In genomic region chr3:107117922-107118576, GRCh38 we compare ENCODE assay signal across 8 cellular contexts.
DNase-seq lines count a peak whose midpoint lies in the region; ATAC-seq lines count a peak whose summit lies in the region.

No MANE protein-coding gene starts in this region.

- H3K4me1 ChIP-seq in adipocyte (ENCODE audit: control insufficient read depth, insufficient read depth, low read length) = peaks cover 14% of the 10 kb centered on the region

- H3K9me3 ChIP-seq in adipocyte (ENCODE audit: control insufficient read depth, low read length) = no peaks in the 10 kb centered on the region
- no peaks in the 10 kb centered on the region for H3K9me3 ChIP-seq in T-helper 17 cell (ENCODE audit: control insufficient read depth, low read length, poor library complexity, severe bottlenecking)

- no peaks in the 10 kb centered on the region for H3K4me1 Mint-ChIP-seq in T-helper 17 cell

- peak overlapping the region; percentile 82 for H3K9ac ChIP-seq in adipocyte (ENCODE audit: low read length)

- H3K36me3 ChIP-seq in adipocyte (ENCODE audit: control insufficient read depth, insufficient read depth, low read length, severe bottlenecking) = no peaks in the 10 kb centered on the region

- H3K27me3 ChIP-seq in adipocyte (replicated peaks; ENCODE audit: control insufficient read depth, insufficient read depth, low read length) = no peaks in the 10 kb centered on the region

- H3K4me3 ChIP-seq in adipocyte (ENCODE audit: low read length) = no peak overlapping the region

- ATAC-seq in GM18867 (IDR thresholded peaks at IDR 0.05; ENCODE audit: unreplicated experiment) = peak; percentile 71
- ATAC-seq in HG03457 (IDR thresholded peaks at IDR 0.05; ENCODE audit: unreplicated experiment) = no peak
- no peak for ATAC-seq in T-helper 17 cell

- H3K27me3 Mint-ChIP-seq in T-helper 17 cell = peaks cover 26% of the 10 kb centered on the region

- H3K27ac Mint-ChIP-seq in T-helper 17 cell = no peak overlapping the region

- H3K36me3 Mint-ChIP-seq in T-helper 17 cell (ENCODE audit: low read depth) = no peaks in the 10 kb centered on the region

- no peak overlapping the region for H3K4me3 Mint-ChIP-seq in T-helper 17 cell

- DNase-seq in AG08395 (ENCODE audit: low spot score) (peak; percentile 80), NCI-H1694 (lab: John Stamatoyannopoulos, UW) (peak; percentile 88), adipocyte (ENCODE audit: low read depth) (peak; percentile 89), hepatic stellate cell (ENCODE audit: low spot score) (peak; percentile 65), stromal cell of bone marrow (ENCODE audit: low read depth) (peak; percentile 76), T-helper 17 cell (no peak)

Comparison
In these comparisons a context has a peak if more than half of its experiments do, and no peak if none do; other contexts are left out.
1. DNase-seq: peak in AG08395 (single experiment), NCI-H1694 (single experiment), adipocyte (single experiment), hepatic stellate cell (single experiment) and stromal cell of bone marrow (single experiment); none in T-helper 17 cell (0 of 3).